ENCODE assay signal across 2 cellular contexts in genomic region chr15:85381850-85382751, GRCh38.
TF ChIP-seq lines count a peak whose summit lies in the region.

No MANE protein-coding gene starts in this region.

TF ChIP-seq in SK-N-SH, 30 proteins besides CTCF, POLR2A, EP300 and RAD21 (continued from another document):
- TF ChIP-seq, protein P1, sequence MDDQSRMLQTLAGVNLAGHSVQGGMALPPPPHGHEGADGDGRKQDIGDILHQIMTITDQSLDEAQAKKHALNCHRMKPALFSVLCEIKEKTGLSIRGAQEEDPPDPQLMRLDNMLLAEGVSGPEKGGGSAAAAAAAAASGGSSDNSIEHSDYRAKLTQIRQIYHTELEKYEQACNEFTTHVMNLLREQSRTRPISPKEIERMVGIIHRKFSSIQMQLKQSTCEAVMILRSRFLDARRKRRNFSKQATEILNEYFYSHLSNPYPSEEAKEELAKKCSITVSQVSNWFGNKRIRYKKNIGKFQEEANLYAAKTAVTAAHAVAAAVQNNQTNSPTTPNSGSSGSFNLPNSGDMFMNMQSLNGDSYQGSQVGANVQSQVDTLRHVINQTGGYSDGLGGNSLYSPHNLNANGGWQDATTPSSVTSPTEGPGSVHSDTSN (IDR thresholded peaks at IDR 0.05) = no peak
- TF ChIP-seq ELF1 (IDR thresholded peaks at IDR 0.05) = no peak

TF ChIP-seq in SK-N-SH treated with all-trans-retinoic acid at 6 μM for 48 hours, 23 proteins besides CTCF, POLR2A, EP300 and RAD21 (continued from another document):
- TF ChIP-seq TSHZ2 (CRISPR knock-in tag; IDR thresholded peaks at IDR 0.05) (no peak), ARNTL (CRISPR knock-in tag; IDR thresholded peaks at IDR 0.05; ENCODE audit: borderline replicate concordance, low read depth) (no peak), ZFP30 (CRISPR knock-in tag; IDR thresholded peaks at IDR 0.05) (no peak), ISL1 (CRISPR knock-in tag; IDR thresholded peaks at IDR 0.05) (no peak), ZC3H10 (CRISPR knock-in tag; IDR thresholded peaks at IDR 0.05) (no peak), TOX (CRISPR knock-in tag; IDR thresholded peaks at IDR 0.05; ENCODE audit: borderline replicate concordance) (no peak), OSR1 (CRISPR knock-in tag; IDR thresholded peaks at IDR 0.05) (no peak), CSDC2 (CRISPR knock-in tag; IDR thresholded peaks at IDR 0.05) (no peak), ZFP3 (CRISPR knock-in tag; IDR thresholded peaks at IDR 0.05) (no peak), ESRRG (CRISPR knock-in tag; IDR thresholded peaks at IDR 0.05) (no peak), TCF4 (CRISPR knock-in tag; IDR thresholded peaks at IDR 0.05; ENCODE audit: borderline replicate concordance) (no peak), ZNF70 (CRISPR knock-in tag; IDR thresholded peaks at IDR 0.05) (no peak), BACH2 (CRISPR knock-in tag; IDR thresholded peaks at IDR 0.05; ENCODE audit: borderline replicate concordance) (no peak), PPARA (CRISPR knock-in tag; IDR thresholded peaks at IDR 0.05; ENCODE audit: borderline replicate concordance) (no peak), SNAI2 (CRISPR knock-in tag; IDR thresholded peaks at IDR 0.05) (no peak)
- TF ChIP-seq, protein P2, sequence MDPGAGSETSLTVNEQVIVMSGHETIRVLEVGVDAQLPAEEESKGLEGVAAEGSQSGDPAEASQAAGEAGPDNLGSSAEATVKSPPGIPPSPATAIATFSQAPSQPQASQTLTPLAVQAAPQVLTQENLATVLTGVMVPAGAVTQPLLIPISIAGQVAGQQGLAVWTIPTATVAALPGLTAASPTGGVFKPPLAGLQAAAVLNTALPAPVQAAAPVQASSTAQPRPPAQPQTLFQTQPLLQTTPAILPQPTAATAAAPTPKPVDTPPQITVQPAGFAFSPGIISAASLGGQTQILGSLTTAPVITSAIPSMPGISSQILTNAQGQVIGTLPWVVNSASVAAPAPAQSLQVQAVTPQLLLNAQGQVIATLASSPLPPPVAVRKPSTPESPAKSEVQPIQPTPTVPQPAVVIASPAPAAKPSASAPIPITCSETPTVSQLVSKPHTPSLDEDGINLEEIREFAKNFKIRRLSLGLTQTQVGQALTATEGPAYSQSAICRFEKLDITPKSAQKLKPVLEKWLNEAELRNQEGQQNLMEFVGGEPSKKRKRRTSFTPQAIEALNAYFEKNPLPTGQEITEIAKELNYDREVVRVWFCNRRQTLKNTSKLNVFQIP (CRISPR knock-in tag; IDR thresholded peaks at IDR 0.05; ENCODE audit: borderline replicate concordance, low read depth) = no peak
- TF ChIP-seq, protein P3, sequence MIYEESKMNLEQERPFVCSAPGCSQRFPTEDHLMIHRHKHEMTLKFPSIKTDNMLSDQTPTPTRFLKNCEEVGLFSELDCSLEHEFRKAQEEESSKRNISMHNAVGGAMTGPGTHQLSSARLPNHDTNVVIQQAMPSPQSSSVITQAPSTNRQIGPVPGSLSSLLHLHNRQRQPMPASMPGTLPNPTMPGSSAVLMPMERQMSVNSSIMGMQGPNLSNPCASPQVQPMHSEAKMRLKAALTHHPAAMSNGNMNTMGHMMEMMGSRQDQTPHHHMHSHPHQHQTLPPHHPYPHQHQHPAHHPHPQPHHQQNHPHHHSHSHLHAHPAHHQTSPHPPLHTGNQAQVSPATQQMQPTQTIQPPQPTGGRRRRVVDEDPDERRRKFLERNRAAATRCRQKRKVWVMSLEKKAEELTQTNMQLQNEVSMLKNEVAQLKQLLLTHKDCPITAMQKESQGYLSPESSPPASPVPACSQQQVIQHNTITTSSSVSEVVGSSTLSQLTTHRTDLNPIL (CRISPR knock-in tag; IDR thresholded peaks at IDR 0.05; ENCODE audit: low read depth) = no peak
- TF ChIP-seq, protein P4, sequence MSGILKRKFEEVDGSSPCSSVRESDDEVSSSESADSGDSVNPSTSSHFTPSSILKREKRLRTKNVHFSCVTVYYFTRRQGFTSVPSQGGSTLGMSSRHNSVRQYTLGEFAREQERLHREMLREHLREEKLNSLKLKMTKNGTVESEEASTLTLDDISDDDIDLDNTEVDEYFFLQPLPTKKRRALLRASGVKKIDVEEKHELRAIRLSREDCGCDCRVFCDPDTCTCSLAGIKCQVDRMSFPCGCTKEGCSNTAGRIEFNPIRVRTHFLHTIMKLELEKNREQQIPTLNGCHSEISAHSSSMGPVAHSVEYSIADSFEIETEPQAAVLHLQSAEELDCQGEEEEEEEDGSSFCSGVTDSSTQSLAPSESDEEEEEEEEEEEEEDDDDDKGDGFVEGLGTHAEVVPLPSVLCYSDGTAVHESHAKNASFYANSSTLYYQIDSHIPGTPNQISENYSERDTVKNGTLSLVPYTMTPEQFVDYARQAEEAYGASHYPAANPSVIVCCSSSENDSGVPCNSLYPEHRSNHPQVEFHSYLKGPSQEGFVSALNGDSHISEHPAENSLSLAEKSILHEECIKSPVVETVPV (CRISPR knock-in tag; IDR thresholded peaks at IDR 0.05) = no peak
